Comparison of ENCODE assay signal across 12 cellular contexts in the genomic region with DNA sequence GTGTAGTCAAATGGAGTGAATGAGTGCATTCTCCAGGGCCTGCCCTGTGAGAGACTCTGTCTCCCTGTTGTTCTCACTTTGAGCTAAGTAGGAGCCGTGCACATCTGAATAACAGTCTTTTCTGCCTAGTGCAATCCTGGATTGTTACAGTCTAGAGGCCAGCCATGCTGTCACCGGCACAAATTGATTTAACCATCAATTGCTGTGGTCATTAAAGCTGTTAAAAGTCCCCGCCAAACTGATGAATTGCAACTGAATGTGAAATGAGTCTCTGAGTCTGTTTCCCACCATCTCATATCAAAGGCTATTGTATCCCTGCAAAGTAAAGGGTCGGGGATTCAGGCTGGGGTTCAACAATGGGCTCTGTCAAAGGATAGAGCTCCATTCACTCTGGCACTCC.
DNase-seq lines count a peak whose midpoint lies in the region; ATAC-seq, FAIRE-seq and TF ChIP-seq lines count a peak whose summit lies in the region.
"Had no signal": no experiment of that assay in that cellular context is flagged by ENCODE, and none has a peak within 500 bp of the region (broad histone marks: within the 10 kb centered on the region; RNA-seq: fewer than 3 reads in every experiment).

No MANE protein-coding gene starts in this region.

- POLR2A ChIA-PET in H1 (lab: Charles Lee; ENCODE audit: partially characterized antibody) = interaction anchor here (0.7 to 1.0 kb wide), 2 partner anchors 67 to 386 kb away, joined by 3 read pairs; no protein-coding TSS in a partner anchor
- POLR2A ChIA-PET in RWPE1 (lab: Yijun Ruan, JAX; ENCODE audit: low non-redundant PET) = no interaction called here

- H2BK20ac ChIP-seq in H1 (ENCODE audit: low read length) = peak overlapping the region; percentile 56; the same call in 1 of the 2 replicates

- TF ChIP-seq POLR2A in H1 (IDR thresholded peaks at IDR 0.05; ENCODE audit: control extremely low read depth in 1 of 2, low read depth in 2 of 2, low read length in 2 of 2) = no peak
- no peak for TF ChIP-seq POLR2A in H54 (IDR thresholded peaks at IDR 0.05; ENCODE audit: low read depth, low read length)

- H2BK15ac ChIP-seq in H1 (ENCODE audit: low read length) = peak overlapping the region; percentile 55; the same call in 1 of the 2 replicates

- TF ChIP-seq CTCF in H1 (IDR thresholded peaks at IDR 0.05; ENCODE audit: control extremely low read depth in 1 of 3, insufficient read depth in 1 of 3, low read depth in 1 of 3, low read length in 3 of 3) (no peak), neural cell (IDR thresholded peaks at IDR 0.05; ENCODE audit: poor library complexity, severe bottlenecking) (no peak), RWPE1 (conservative IDR thresholded peaks at IDR 0.05; ENCODE audit: low read depth) (no peak)

- H2AFZ ChIP-seq in H1 (ENCODE audit: low read length) (no peak overlapping the region), neural cell (ENCODE audit: low read depth, low read length) (peak overlapping the region; percentile 30)

- H3K9ac ChIP-seq in H1 (replicated peaks in 1 of 4; ENCODE audit: extremely low read depth in 1 of 4, low read depth in 3 of 4, low read length in 3 of 4) = no peak overlapping the region; a peak in 1 of 7 replicates
- H3K9ac ChIP-seq in neural cell (ENCODE audit: low read length) = peak overlapping the region; percentile 65

- H3K4me3 ChIP-seq in H1 (ENCODE audit: extremely low read depth in 1 of 4, insufficient read depth in 2 of 4, low read depth in 3 of 4, low read length in 4 of 4) (peak overlapping the region in 1 of 4 experiments; percentile 8; a peak in 1 of 8 replicates), neural cell (ENCODE audit: low read length) (peak overlapping the region; percentile 54)
- H3K4me3 ChIP-seq: vagina had no signal

- H3K4ac ChIP-seq in H1 (replicated peaks; ENCODE audit: insufficient read length, low read depth, low read length) = no peak overlapping the region

- H4K8ac ChIP-seq in H1 (ENCODE audit: extremely low read depth, insufficient read depth, low read length) = no peak overlapping the region

- WGBS in H1 (ENCODE audit: extremely low coverage in 1 of 2, insufficient coverage in 1 of 2, insufficient read length in 1 of 2, insufficient replicate concordance in 2 of 2, low coverage in 1 of 2, low lambda C conversion rate in 2 of 2, missing lambda C conversion rate in 1 of 2), 2 experiments = 78% methylated on average over 4 of the region's 4 CpGs; no CpG with 5 or more reads in 1 of the 2 experiments

- 0 out of 2 replicates have a peak overlapping the region, but pooled peaks have one; percentile 19 for H2BK5ac ChIP-seq in H1 (ENCODE audit: low read depth, low read length)

- peak; percentile 15 for DNase-seq in EH (ENCODE audit: low read depth)
- DNase-seq in NCI-H526 (lab: John Stamatoyannopoulos, UW) = peak; percentile 88 to 92
- no peak for DNase-seq in H1 (ENCODE audit: low read depth in 1 of 2, low spot score in 2 of 2)
- DNase-seq in RWPE1 (ENCODE audit: low spot score) = no peak
- DNase-seq in H54 (ENCODE audit: insufficient read length, low spot score) = no peak
- DNase-seq: activated CD4-positive, alpha-beta T cell treated with anti-CD3 and anti-CD28 coated beads for 4 hours had no signal

- no peak overlapping the region for H3K23ac ChIP-seq in H1 (ENCODE audit: insufficient read length)

- peak overlapping the region; percentile 2 to 37; a peak in 1 of 4 replicates for H3K4me2 ChIP-seq in H1 (ENCODE audit: insufficient read depth in 1 of 2, low read depth in 2 of 2, low read length in 2 of 2)
- peak overlapping the region; percentile 96 for H3K4me2 ChIP-seq in neural cell (ENCODE audit: low read length)

- H3K9me3 ChIP-seq in H1 (ENCODE audit: insufficient read depth in 2 of 2, low read depth in 1 of 2, low read length in 1 of 2) (no peaks in the 10 kb centered on the region), neural cell (ENCODE audit: low read length) (no peaks in the 10 kb centered on the region)
- H3K9me3 ChIP-seq: neutrophil, vagina had no signal

- TF ChIP-seq EP300 in H1 (IDR thresholded peaks at IDR 0.05; ENCODE audit: borderline replicate concordance in 1 of 2, low read depth in 2 of 2, low read length in 2 of 2) (no peak), neural cell (conservative IDR thresholded peaks at IDR 0.05; ENCODE audit: poor library complexity, severe bottlenecking) (peak; percentile 45)

- H3K27me3 ChIP-seq in H1 (replicated peaks in 1 of 4; ENCODE audit: control insufficient read depth in 3 of 4, extremely low read depth in 1 of 4, insufficient read depth in 3 of 4, low read length in 3 of 4) (no peaks in the 10 kb centered on the region), neural cell (ENCODE audit: insufficient read depth, low read depth, low read length) (no peaks in the 10 kb centered on the region)
- H3K27me3 ChIP-seq: neutrophil, vagina had no signal

- no peaks in the 10 kb centered on the region for H3K79me1 ChIP-seq in H1 (ENCODE audit: low read depth, low read length)

- H3K79me2 ChIP-seq in H1 (ENCODE audit: control insufficient read depth in 1 of 2, insufficient read depth in 2 of 2, low read length in 2 of 2) = no peaks in the 10 kb centered on the region
- H3K79me2 ChIP-seq in neural cell (replicated peaks; ENCODE audit: insufficient read depth, low read length) = no peaks in the 10 kb centered on the region

- ATAC-seq in GM18511 (IDR thresholded peaks at IDR 0.05; ENCODE audit: unreplicated experiment) = no peak
- ATAC-seq in GM21529 (IDR thresholded peaks at IDR 0.05; ENCODE audit: unreplicated experiment) = no peak

- H3K27ac ChIP-seq in H1 (ENCODE audit: low read depth, low read length) (no peak overlapping the region), neural cell (ENCODE audit: low read length) (peak overlapping the region; percentile 96), RWPE1 (no peak overlapping the region)
- H3K27ac ChIP-seq: neutrophil, vagina had no signal

- CTCF ChIA-PET in H1 (lab: Charles Lee; ENCODE audit: partially characterized antibody) = interaction anchor here (0.7 to 1.9 kb wide), 13 partner anchors 9 to 412 kb away, joined by 3 to 12 read pairs (median 3); no protein-coding TSS in a partner anchor
- CTCF ChIA-PET in RWPE1 (lab: Yijun Ruan, JAX) = interaction anchor here (0.7 to 0.8 kb wide), 5 partner anchors 11 to 672 kb away, joined by 3 to 6 read pairs (median 4); no protein-coding TSS in a partner anchor

- no peaks in the 10 kb centered on the region for H4K20me1 ChIP-seq in H1 (replicated peaks in 1 of 2; ENCODE audit: control insufficient read depth in 1 of 2, insufficient read depth in 2 of 2, low read length in 2 of 2)
- H4K20me1 ChIP-seq in neural cell (ENCODE audit: insufficient read depth) = no peaks in the 10 kb centered on the region

- H3K18ac ChIP-seq in H1 (ENCODE audit: extremely low read depth, low read length) = 0 out of 2 replicates have a peak overlapping the region, but pooled peaks have one; percentile 9

- H3K9me2 ChIP-seq in neural cell (ENCODE audit: insufficient read depth, low read length) = no peaks in the 10 kb centered on the region

- H3K36me3 ChIP-seq in H1 (ENCODE audit: control insufficient read depth in 2 of 4, insufficient read depth in 4 of 4, low read length in 3 of 4) (no peaks in the 10 kb centered on the region), neural cell (ENCODE audit: insufficient read depth, low read length) (no peaks in the 10 kb centered on the region)
- H3K36me3 ChIP-seq: neutrophil, vagina had no signal

- peaks cover 3 to 8% (median 4%) of the 10 kb centered on the region in 4 experiments; a peak in 5 of 7 replicates for H3K4me1 ChIP-seq in H1 (replicated peaks in 1 of 4; ENCODE audit: control insufficient read depth in 3 of 4, insufficient read depth in 4 of 4, low read length in 3 of 4)
- H3K4me1 ChIP-seq: vagina had no signal

- H2BK120ac ChIP-seq in H1 (replicated peaks; ENCODE audit: low read depth, low read length) = no peak overlapping the region

- no peak overlapping the region for H3K14ac ChIP-seq in H1 (ENCODE audit: insufficient read length)

- FAIRE-seq in H1 (lab: Jason Lieb, UNC) (peak; percentile 63), H54 (lab: Jason Lieb, UNC) (no peak)
- FAIRE-seq: bronchial epithelial cell had no signal

- TF ChIP-seq RAD21 in H1 (IDR thresholded peaks at IDR 0.05 in 1 of 2, conservative IDR thresholded peaks at IDR 0.05 in 1 of 2; ENCODE audit: low read depth in 2 of 2, low read length in 2 of 2) (no peak), neural cell (conservative IDR thresholded peaks at IDR 0.05) (no peak)

- 0 out of 2 replicates have a peak overlapping the region, but pooled peaks have one; percentile 62 for H2BK12ac ChIP-seq in H1 (ENCODE audit: low read depth, low read length)

- no peaks in the 10 kb centered on the region for H3K23me2 ChIP-seq in H1 (ENCODE audit: low read depth, low read length)

- no peak overlapping the region for H4K5ac ChIP-seq in H1 (ENCODE audit: insufficient read length, low read depth, low read length)

- H4K91ac ChIP-seq in H1 (replicated peaks; ENCODE audit: insufficient read length, low read length) = no peak overlapping the region

- H3F3A ChIP-seq in neural cell (ENCODE audit: insufficient read depth, low read length, poor library complexity, severe bottlenecking) = peaks cover 5% of the 10 kb centered on the region

- H2AK5ac ChIP-seq in H1 (ENCODE audit: low read depth, low read length) = no peak overlapping the region

- H3K56ac ChIP-seq in H1 (replicated peaks; ENCODE audit: insufficient read length, low read depth, low read length) = no peak overlapping the region

TF ChIP-seq in H1, 55 proteins besides CTCF, POLR2A, EP300 and RAD21 (continues in another document):
- no peak for TF ChIP-seq POLR2AphosphoS5 (IDR thresholded peaks at IDR 0.05; ENCODE audit: low read depth, low read length)
- TF ChIP-seq MAFK (IDR thresholded peaks at IDR 0.05; ENCODE audit: low read depth, low read length) = no peak
- TF ChIP-seq KDM4A (IDR thresholded peaks at IDR 0.05; ENCODE audit: low read depth, low read length, severe bottlenecking) = no peak
- no peak for TF ChIP-seq BRCA1 (IDR thresholded peaks at IDR 0.05; ENCODE audit: low read depth, low read length)
- no peak for TF ChIP-seq JUND (IDR thresholded peaks at IDR 0.05; ENCODE audit: low read length)
- TF ChIP-seq SAP30 (IDR thresholded peaks at IDR 0.05; ENCODE audit: insufficient read depth, insufficient replicate concordance, low read length) = no peak
- no peak for TF ChIP-seq YY1 (IDR thresholded peaks at IDR 0.05; ENCODE audit: low read depth, low read length)

TF ChIP-seq in neural cell, 6 proteins besides CTCF, POLR2A, EP300 and RAD21 (continues in another document):
- TF ChIP-seq MXI1 (conservative IDR thresholded peaks at IDR 0.05; ENCODE audit: poor library complexity, severe bottlenecking) (no peak), EZH2 (IDR thresholded peaks at IDR 0.05; ENCODE audit: borderline replicate concordance, insufficient read depth, low read length, poor library complexity, severe bottlenecking) (no peak), TAF1 (IDR thresholded peaks at IDR 0.05; ENCODE audit: low read depth) (peak; percentile 65), POLR2AphosphoS5 (IDR thresholded peaks at IDR 0.05) (peak; percentile 42)

Comparison
In these comparisons a context has a peak if more than half of its experiments do, and no peak if none do; other contexts are left out.
1. DNase-seq: peak in EH (single experiment) and NCI-H526 (2 of 2); none in H1 (0 of 2), RWPE1 (single experiment) and H54 (single experiment).